In the genomic region with DNA sequence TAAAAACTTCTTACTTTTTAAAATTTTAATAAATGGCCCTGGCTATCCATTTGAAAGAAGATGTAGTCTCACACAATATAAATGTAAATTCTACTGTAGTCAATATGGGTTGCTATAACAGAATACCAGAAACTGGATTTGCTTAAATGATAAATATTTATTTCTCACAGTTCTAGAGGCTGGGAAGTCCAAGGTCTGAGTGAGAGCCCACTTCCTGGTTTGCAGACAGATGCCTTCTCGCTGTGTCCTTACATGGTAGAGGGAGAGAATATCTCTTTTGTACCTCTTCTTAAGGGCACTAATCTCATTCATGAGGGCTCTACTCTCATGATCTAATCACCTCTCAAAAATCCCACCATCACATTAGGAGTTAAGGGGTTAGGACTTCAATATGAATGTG, we compare ENCODE assay signal across 1 cellular context.
TF ChIP-seq lines count a peak whose summit lies in the region.

No MANE protein-coding gene starts in this region.

TF ChIP-seq in HepG2, 621 proteins besides CTCF, POLR2A, EP300 and RAD21 (continued from another document):
- TF ChIP-seq, protein P1, sequence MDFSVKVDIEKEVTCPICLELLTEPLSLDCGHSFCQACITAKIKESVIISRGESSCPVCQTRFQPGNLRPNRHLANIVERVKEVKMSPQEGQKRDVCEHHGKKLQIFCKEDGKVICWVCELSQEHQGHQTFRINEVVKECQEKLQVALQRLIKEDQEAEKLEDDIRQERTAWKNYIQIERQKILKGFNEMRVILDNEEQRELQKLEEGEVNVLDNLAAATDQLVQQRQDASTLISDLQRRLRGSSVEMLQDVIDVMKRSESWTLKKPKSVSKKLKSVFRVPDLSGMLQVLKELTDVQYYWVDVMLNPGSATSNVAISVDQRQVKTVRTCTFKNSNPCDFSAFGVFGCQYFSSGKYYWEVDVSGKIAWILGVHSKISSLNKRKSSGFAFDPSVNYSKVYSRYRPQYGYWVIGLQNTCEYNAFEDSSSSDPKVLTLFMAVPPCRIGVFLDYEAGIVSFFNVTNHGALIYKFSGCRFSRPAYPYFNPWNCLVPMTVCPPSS (IDR thresholded peaks at IDR 0.05) = no peak
- TF ChIP-seq ZNF562 (CRISPR knock-in tag; IDR thresholded peaks at IDR 0.05; ENCODE audit: borderline replicate concordance) (no peak), ZNF564 (CRISPR knock-in tag; IDR thresholded peaks at IDR 0.05) (peak; percentile 96)
